ENCODE assay signal across 28 cellular contexts in the genomic region with DNA sequence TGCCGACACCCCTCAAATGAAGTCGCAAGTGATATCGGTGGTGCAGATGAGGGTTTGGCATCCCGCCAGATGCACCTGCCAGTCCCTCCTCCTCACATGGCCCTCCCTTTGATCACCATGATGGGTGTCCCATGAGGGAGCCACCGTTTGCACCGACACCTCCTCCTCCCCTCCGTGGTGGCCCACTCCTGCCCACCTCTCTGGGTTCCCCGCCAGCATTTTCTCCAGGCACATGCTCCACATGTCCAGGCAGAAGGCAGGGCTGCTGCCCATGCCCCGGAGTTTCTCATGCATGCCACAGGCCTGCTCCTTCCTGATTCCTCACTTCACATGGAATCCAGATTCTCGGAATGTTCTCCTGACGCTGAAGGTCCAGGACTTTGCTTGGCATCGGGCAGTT. TPM values are rescaled to one million over a fixed set of nuclear protein-coding genes. Genes with fewer than 3 reads are reported as not detected.
DNase-seq lines count a peak whose midpoint lies in the region; FAIRE-seq and TF ChIP-seq lines count a peak whose summit lies in the region.
"Had no signal": no experiment of that assay in that cellular context is flagged by ENCODE, and none has a peak within 500 bp of the region (broad histone marks: within the 10 kb centered on the region; RNA-seq: fewer than 3 reads in every experiment).

No MANE protein-coding gene starts in this region.

- H3K27ac Mint-ChIP-seq in activated naive CD8-positive, alpha-beta T cell treated with anti-CD3 and anti-CD28 coated beads for 36 hours: no peak overlapping the region
- H3K27ac Mint-ChIP-seq: activated CD4-positive, alpha-beta memory T cell treated with anti-CD3 and anti-CD28 coated beads, Interleukin-2, amount 10 ng/mL, durations not matched to agents 7 days and 5 days; activated naive CD4-positive, alpha-beta T cell treated with anti-CD3 and anti-CD28 coated beads, Interleukin-2, amount 50 U/mL, for 24 hours; activated T-helper 2 cell treated with anti-CD3 and anti-CD28 coated beads, Interferon-gamma antibody, Interleukin-2, Interleukin-4, amounts not matched to agents 10 μg/mL and 5 μg/mL and 100 μg/mL, durations not matched to agents 14 hours and 24 hours and 36 hours; T-helper 1 cell treated with Interleukin-12 subunit alpha and Interleukin-12 subunit beta and Interleukin-4 antibody, amounts not matched to agents 30 μg/mL and 1 μg/mL, for 36 hours had no signal

- H3K36me3 ChIP-seq in ascending aorta (peaks cover 12 to 21% of the 10 kb centered on the region in 2 donors), muscle layer of colon (ENCODE audit: insufficient read depth, low read length) (peaks cover 15% of the 10 kb centered on the region), subcutaneous abdominal adipose tissue (ENCODE audit: control insufficient read depth in 5 of 5, insufficient read depth in 5 of 5, low read length in 5 of 5) (peaks cover 4 to 41% (median 24%) of the 10 kb centered on the region in 5 donors)
- H3K36me3 ChIP-seq: BE2C, cardiac muscle cell, suprapubic skin, vagina had no signal

- H3K4me3 ChIP-seq in ascending aorta: no peak overlapping the region
- H3K4me3 ChIP-seq in muscle layer of colon (ENCODE audit: low read depth in 1 of 2, low read length in 2 of 2): no peak overlapping the region
- no peak overlapping the region for H3K4me3 ChIP-seq in subcutaneous abdominal adipose tissue (ENCODE audit: low read depth in 1 of 5, low read length in 5 of 5)
- H3K4me3 ChIP-seq: cardiac muscle cell, left lung, SK-N-MC, suprapubic skin, vagina had no signal

- no peaks in the 10 kb centered on the region for H3K9me3 Mint-ChIP-seq in activated naive CD8-positive, alpha-beta T cell treated with anti-CD3 and anti-CD28 coated beads for 36 hours
- H3K9me3 Mint-ChIP-seq: activated CD4-positive, alpha-beta memory T cell treated with anti-CD3 and anti-CD28 coated beads, Interleukin-2, amount 10 ng/mL, durations not matched to agents 7 days and 5 days; activated naive CD4-positive, alpha-beta T cell treated with anti-CD3 and anti-CD28 coated beads, Interleukin-2, amount 50 U/mL, for 24 hours; activated T-helper 2 cell treated with anti-CD3 and anti-CD28 coated beads, Interferon-gamma antibody, Interleukin-2, Interleukin-4, amounts not matched to agents 10 μg/mL and 5 μg/mL and 100 μg/mL, durations not matched to agents 14 hours and 24 hours and 36 hours; T-helper 1 cell treated with Interleukin-12 subunit alpha and Interleukin-12 subunit beta and Interleukin-4 antibody, amounts not matched to agents 30 μg/mL and 1 μg/mL, for 36 hours had no signal

- intact Hi-C loops in ascending aorta (cut with DNase I): no loop called here

- peaks cover 16 to 47% of the 10 kb centered on the region in 2 donors for H3K4me1 ChIP-seq in ascending aorta
- peaks cover 73% of the 10 kb centered on the region for H3K4me1 ChIP-seq in muscle layer of colon (ENCODE audit: insufficient read depth, low read length)
- peaks cover 4 to 37% (median 28%) of the 10 kb centered on the region in 5 donors for H3K4me1 ChIP-seq in subcutaneous abdominal adipose tissue (ENCODE audit: control insufficient read depth in 5 of 5, insufficient read depth in 5 of 5, low read length in 5 of 5)
- H3K4me1 ChIP-seq: BE2C had no signal

- no peaks in the 10 kb centered on the region for H3K27me3 ChIP-seq in ascending aorta
- no peaks in the 10 kb centered on the region for H3K27me3 ChIP-seq in muscle layer of colon (ENCODE audit: control insufficient read depth in 1 of 2, insufficient read depth in 2 of 2, low read length in 2 of 2)
- H3K27me3 ChIP-seq in subcutaneous abdominal adipose tissue (ENCODE audit: control insufficient read depth in 5 of 5, insufficient read depth in 4 of 5, low read length in 5 of 5): no peaks in the 10 kb centered on the region
- H3K27me3 ChIP-seq: cardiac muscle cell, left lung, suprapubic skin, vagina had no signal

- no peak overlapping the region for H3K4me3 Mint-ChIP-seq in activated naive CD8-positive, alpha-beta T cell treated with anti-CD3 and anti-CD28 coated beads for 36 hours
- H3K4me3 Mint-ChIP-seq: activated CD4-positive, alpha-beta memory T cell treated with anti-CD3 and anti-CD28 coated beads, Interleukin-2, amount 10 ng/mL, durations not matched to agents 7 days and 5 days; activated naive CD4-positive, alpha-beta T cell treated with anti-CD3 and anti-CD28 coated beads, Interleukin-2, amount 50 U/mL, for 24 hours; naive B cell; T-helper 1 cell treated with Interleukin-12 subunit alpha and Interleukin-12 subunit beta and Interleukin-4 antibody, amounts not matched to agents 30 μg/mL and 1 μg/mL, for 36 hours had no signal

- H3K9ac ChIP-seq in muscle layer of colon (ENCODE audit: low read length): no peak overlapping the region
- no peak overlapping the region for H3K9ac ChIP-seq in subcutaneous abdominal adipose tissue (ENCODE audit: low read length in 5 of 5)

- H3K27ac ChIP-seq in ascending aorta (peak overlapping the region; percentile 71 to 82), muscle layer of colon (ENCODE audit: low read depth, low read length) (peak overlapping the region; percentile 47), subcutaneous abdominal adipose tissue (ENCODE audit: low read depth, low read length) (peak overlapping the region; percentile 33)
- H3K27ac ChIP-seq: cardiac muscle cell, left lung, SK-N-MC, suprapubic skin, vagina had no signal

- H3K27me3 Mint-ChIP-seq in activated naive CD8-positive, alpha-beta T cell treated with anti-CD3 and anti-CD28 coated beads for 36 hours: peaks cover 6% of the 10 kb centered on the region
- H3K27me3 Mint-ChIP-seq: activated CD4-positive, alpha-beta memory T cell treated with anti-CD3 and anti-CD28 coated beads, Interleukin-2, amount 10 ng/mL, durations not matched to agents 7 days and 5 days; activated naive CD4-positive, alpha-beta T cell treated with anti-CD3 and anti-CD28 coated beads, Interleukin-2, amount 50 U/mL, for 24 hours had no signal

- no peaks in the 10 kb centered on the region for H3K36me3 Mint-ChIP-seq in activated naive CD8-positive, alpha-beta T cell treated with anti-CD3 and anti-CD28 coated beads for 36 hours
- H3K36me3 Mint-ChIP-seq: activated naive CD4-positive, alpha-beta T cell treated with anti-CD3 and anti-CD28 coated beads, Interleukin-2, amount 50 U/mL, for 24 hours; naive B cell had no signal

- no peaks in the 10 kb centered on the region for H3K4me1 Mint-ChIP-seq in activated naive CD8-positive, alpha-beta T cell treated with anti-CD3 and anti-CD28 coated beads for 36 hours
- H3K4me1 Mint-ChIP-seq: activated CD4-positive, alpha-beta memory T cell treated with anti-CD3 and anti-CD28 coated beads, Interleukin-2, amount 10 ng/mL, durations not matched to agents 7 days and 5 days; activated naive CD4-positive, alpha-beta T cell treated with anti-CD3 and anti-CD28 coated beads, Interleukin-2, amount 50 U/mL, for 24 hours had no signal

- FAIRE-seq in RCC 7860 (lab: Jason Lieb, UNC): no peak
- FAIRE-seq: endometrium, TTC549 had no signal

- H3K9me3 ChIP-seq in ascending aorta: no peaks in the 10 kb centered on the region
- H3K9me3 ChIP-seq in muscle layer of colon (ENCODE audit: low read length): no peaks in the 10 kb centered on the region
- no peaks in the 10 kb centered on the region for H3K9me3 ChIP-seq in subcutaneous abdominal adipose tissue (ENCODE audit: control insufficient read depth in 5 of 5, low read length in 5 of 5)
- H3K9me3 ChIP-seq: BE2C, left lung, suprapubic skin, vagina had no signal

- peak; percentile 64 for DNase-seq in EH (ENCODE audit: low read depth)
- DNase-seq in ascending aorta (ENCODE audit: low spot score in 2 of 2): peak in 1 of 2 donors; percentile 80
- DNase-seq in RCC 7860 (ENCODE audit: low spot score): no peak
- no peak for DNase-seq in NCI-H2196 treated with DMSO at 0.1 percent for 48 hours (lab: John Stamatoyannopoulos, UW; ENCODE audit: unreplicated experiment)
- DNase-seq in activated naive CD8-positive, alpha-beta T cell treated with anti-CD3 and anti-CD28 coated beads for 36 hours: no peak
- DNase-seq in NCI-H226: no peak
- DNase-seq: activated CD4-positive, alpha-beta memory T cell treated with anti-CD3 and anti-CD28 coated beads, Interleukin-2, amount 10 ng/mL, durations not matched to agents 7 days and 5 days; activated CD4-positive, alpha-beta T cell treated with anti-CD3 and anti-CD28 coated beads for 1 hour; activated CD8-positive, alpha-beta memory T cell treated with anti-CD3 and anti-CD28 coated beads, Interleukin-2, amount 50 U/mL, for 48 hours; BE2C; dermis blood vessel endothelial cell; left lung; naive B cell; NCI-H1417 treated with DMSO at 0.1 percent for 48 hours; NCI-H2081 treated with DMSO at 0.1 percent for 48 hours; NCI-H446; stimulated activated CD4-positive, alpha-beta T cell treated with anti-CD3 and anti-CD28 coated beads, Interleukin-2, amount 100 ng/mL, for 48 hours had no signal

- no peak for TF ChIP-seq CTCF in ascending aorta (IDR thresholded peaks at IDR 0.05)

RNA-seq across cellular contexts. Expression of a gene that starts 49.3 kb away (rescaled TPM):
- 1,227 TPM for total RNA-seq in ascending aorta
- total RNA-seq in activated naive CD8-positive, alpha-beta T cell treated with anti-CD3 and anti-CD28 coated beads for 36 hours: not detected
- total RNA-seq: activated CD4-positive, alpha-beta memory T cell treated with anti-CD3 and anti-CD28 coated beads, Interleukin-2, amount 10 ng/mL, durations not matched to agents 7 days and 5 days; activated T-helper 2 cell treated with anti-CD3 and anti-CD28 coated beads, Interferon-gamma antibody, Interleukin-2, Interleukin-4, amounts not matched to agents 10 μg/mL and 5 μg/mL and 100 μg/mL, durations not matched to agents 14 hours and 24 hours and 36 hours had no signal

RNA-seq across cellular contexts. Expression of a gene that starts 49.4 kb away (rescaled TPM):
- 756 TPM for total RNA-seq in ascending aorta
- total RNA-seq in activated naive CD8-positive, alpha-beta T cell treated with anti-CD3 and anti-CD28 coated beads for 36 hours: not detected
- total RNA-seq: activated CD4-positive, alpha-beta memory T cell treated with anti-CD3 and anti-CD28 coated beads, Interleukin-2, amount 10 ng/mL, durations not matched to agents 7 days and 5 days; activated T-helper 2 cell treated with anti-CD3 and anti-CD28 coated beads, Interferon-gamma antibody, Interleukin-2, Interleukin-4, amounts not matched to agents 10 μg/mL and 5 μg/mL and 100 μg/mL, durations not matched to agents 14 hours and 24 hours and 36 hours had no signal

Comparison
In these comparisons a context has a peak if more than half of its experiments do, and no peak if none do; other contexts are left out.
1. RNA of a gene that starts 49.3 kb away (total RNA-seq): 1,227 TPM in ascending aorta (single experiment); not detected in activated naive CD8-positive, alpha-beta T cell treated with anti-CD3 and anti-CD28 coated beads for 36 hours; every median in the first group is over 1,000 times any median in the second.
2. RNA of a gene that starts 49.4 kb away (total RNA-seq): 756 TPM in ascending aorta (single experiment); not detected in activated naive CD8-positive, alpha-beta T cell treated with anti-CD3 and anti-CD28 coated beads for 36 hours; every median in the first group is over 100 times any median in the second.
3. Peak in every context shown above with its lines, with median percentiles within 50 percentile points of each other: H3K27ac ChIP-seq.